2 cellular contexts compared by ENCODE assay signal in the genomic region with DNA sequence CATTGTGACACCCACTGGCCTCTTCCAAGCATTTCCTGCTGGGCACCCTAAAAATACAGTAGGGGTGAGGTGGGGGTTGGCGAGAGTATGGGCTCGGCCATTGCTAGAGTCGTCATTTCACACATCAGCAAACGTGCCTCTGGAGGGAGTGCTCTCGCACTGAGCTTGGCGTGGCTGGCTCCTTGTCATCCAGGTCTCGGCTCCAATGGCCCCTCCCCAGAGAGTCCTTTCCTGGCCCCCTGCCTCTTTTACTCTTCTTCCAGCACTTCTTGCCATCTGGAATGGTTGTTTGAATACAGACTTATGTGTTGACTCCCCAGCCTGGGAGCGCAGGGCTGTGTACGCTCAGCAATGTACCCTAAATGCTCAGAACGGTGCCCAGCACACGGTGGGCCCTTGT.
TF ChIP-seq lines count a peak whose summit lies in the region.

No MANE protein-coding gene starts in this region.

TF ChIP-seq in SK-N-SH, 30 proteins besides CTCF, POLR2A, EP300 and RAD21:
- TF ChIP-seq, protein P1, sequence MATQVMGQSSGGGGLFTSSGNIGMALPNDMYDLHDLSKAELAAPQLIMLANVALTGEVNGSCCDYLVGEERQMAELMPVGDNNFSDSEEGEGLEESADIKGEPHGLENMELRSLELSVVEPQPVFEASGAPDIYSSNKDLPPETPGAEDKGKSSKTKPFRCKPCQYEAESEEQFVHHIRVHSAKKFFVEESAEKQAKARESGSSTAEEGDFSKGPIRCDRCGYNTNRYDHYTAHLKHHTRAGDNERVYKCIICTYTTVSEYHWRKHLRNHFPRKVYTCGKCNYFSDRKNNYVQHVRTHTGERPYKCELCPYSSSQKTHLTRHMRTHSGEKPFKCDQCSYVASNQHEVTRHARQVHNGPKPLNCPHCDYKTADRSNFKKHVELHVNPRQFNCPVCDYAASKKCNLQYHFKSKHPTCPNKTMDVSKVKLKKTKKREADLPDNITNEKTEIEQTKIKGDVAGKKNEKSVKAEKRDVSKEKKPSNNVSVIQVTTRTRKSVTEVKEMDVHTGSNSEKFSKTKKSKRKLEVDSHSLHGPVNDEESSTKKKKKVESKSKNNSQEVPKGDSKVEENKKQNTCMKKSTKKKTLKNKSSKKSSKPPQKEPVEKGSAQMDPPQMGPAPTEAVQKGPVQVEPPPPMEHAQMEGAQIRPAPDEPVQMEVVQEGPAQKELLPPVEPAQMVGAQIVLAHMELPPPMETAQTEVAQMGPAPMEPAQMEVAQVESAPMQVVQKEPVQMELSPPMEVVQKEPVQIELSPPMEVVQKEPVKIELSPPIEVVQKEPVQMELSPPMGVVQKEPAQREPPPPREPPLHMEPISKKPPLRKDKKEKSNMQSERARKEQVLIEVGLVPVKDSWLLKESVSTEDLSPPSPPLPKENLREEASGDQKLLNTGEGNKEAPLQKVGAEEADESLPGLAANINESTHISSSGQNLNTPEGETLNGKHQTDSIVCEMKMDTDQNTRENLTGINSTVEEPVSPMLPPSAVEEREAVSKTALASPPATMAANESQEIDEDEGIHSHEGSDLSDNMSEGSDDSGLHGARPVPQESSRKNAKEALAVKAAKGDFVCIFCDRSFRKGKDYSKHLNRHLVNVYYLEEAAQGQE (IDR thresholded peaks at IDR 0.05; ENCODE audit: low read depth, low read length): no peak

TF ChIP-seq in SK-N-SH treated with all-trans-retinoic acid at 6 μM for 48 hours, 23 proteins besides CTCF, POLR2A, EP300 and RAD21 (continued from another document):
- TF ChIP-seq, protein P2, sequence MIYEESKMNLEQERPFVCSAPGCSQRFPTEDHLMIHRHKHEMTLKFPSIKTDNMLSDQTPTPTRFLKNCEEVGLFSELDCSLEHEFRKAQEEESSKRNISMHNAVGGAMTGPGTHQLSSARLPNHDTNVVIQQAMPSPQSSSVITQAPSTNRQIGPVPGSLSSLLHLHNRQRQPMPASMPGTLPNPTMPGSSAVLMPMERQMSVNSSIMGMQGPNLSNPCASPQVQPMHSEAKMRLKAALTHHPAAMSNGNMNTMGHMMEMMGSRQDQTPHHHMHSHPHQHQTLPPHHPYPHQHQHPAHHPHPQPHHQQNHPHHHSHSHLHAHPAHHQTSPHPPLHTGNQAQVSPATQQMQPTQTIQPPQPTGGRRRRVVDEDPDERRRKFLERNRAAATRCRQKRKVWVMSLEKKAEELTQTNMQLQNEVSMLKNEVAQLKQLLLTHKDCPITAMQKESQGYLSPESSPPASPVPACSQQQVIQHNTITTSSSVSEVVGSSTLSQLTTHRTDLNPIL (CRISPR knock-in tag; IDR thresholded peaks at IDR 0.05; ENCODE audit: low read depth): no peak
- no peak for TF ChIP-seq GLIS3 (CRISPR knock-in tag; IDR thresholded peaks at IDR 0.05)
